In the genomic region with DNA sequence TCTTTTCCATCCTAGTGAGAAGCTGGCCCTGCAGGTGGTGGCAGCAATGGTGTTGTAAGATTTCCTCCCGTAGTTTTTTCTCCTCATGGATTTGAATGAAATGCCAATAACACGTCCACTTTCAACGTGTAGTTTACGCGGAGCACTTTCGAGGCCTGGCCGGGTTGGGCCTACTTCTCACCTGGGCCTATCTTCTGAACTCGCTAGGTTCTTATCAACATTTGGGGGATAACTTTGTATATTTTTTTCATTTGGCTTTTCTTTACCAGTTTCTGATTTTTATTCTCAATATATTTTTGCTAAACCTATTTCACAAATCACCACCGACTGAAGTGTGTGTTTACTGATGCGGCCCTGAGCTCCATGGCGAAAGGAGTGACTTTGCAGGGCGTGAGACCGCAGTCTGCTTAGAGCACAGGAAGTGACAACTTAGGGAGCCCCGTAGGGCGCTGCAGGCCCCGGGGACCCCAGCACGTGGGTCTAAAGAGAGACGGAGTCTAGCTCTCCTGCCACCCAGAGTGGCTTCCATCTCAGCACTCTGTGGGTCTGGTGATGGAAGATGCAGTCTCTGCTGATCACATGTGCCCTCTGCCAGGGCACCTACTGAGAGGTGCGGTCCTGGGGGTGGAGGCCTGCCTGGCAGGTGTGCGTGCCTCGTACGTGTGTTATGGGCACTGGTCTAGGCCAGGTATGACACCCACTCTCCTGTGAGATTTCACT, we compare ENCODE assay signal across 18 cellular contexts. TPM values are rescaled to one million over a fixed set of nuclear protein-coding genes. Genes with fewer than 3 reads are reported as not detected.
A peak's percentile ranks its signal among the peaks of the same experiment; 100 is the strongest.
DNase-seq lines count a peak whose midpoint lies in the region; ATAC-seq and TF ChIP-seq lines count a peak whose summit lies in the region.
"Had no signal": no experiment of that assay in that cellular context is flagged by ENCODE, and none has a peak within 500 bp of the region (broad histone marks: within the 10 kb centered on the region; RNA-seq: fewer than 3 reads in every experiment).

No MANE protein-coding gene starts in this region.

- no peaks in the 10 kb centered on the region for H3K27me3 Mint-ChIP-seq in CD4-positive, alpha-beta T cell
- H3K27me3 Mint-ChIP-seq in neural crest cell (ENCODE audit: low read depth), result peaks cover 10% of the 10 kb centered on the region

- H3K79me1 ChIP-seq in IMR-90 (ENCODE audit: low read depth in 1 of 2, low read length in 2 of 2), result peaks cover 4 to 20% of the 10 kb centered on the region in 2 experiments; a peak in 2 of 4 replicates

- no peak overlapping the region for H2AK9ac ChIP-seq in IMR-90 (replicated peaks; ENCODE audit: low read depth, low read length, poor library complexity)

- peak overlapping the region; percentile 35 for H3K27ac Mint-ChIP-seq in CD4-positive, alpha-beta T cell
- no peak overlapping the region for H3K27ac Mint-ChIP-seq in neural crest cell (ENCODE audit: unreplicated experiment)
- H3K27ac Mint-ChIP-seq: activated T-helper 2 cell treated with anti-CD3 and anti-CD28 coated beads, Interferon-gamma antibody, Interleukin-2, Interleukin-4, amounts not matched to agents 10 μg/mL and 5 μg/mL and 100 μg/mL, durations not matched to agents 14 hours and 24 hours and 36 hours had no signal

- no peaks in the 10 kb centered on the region for H3K9me3 ChIP-seq in CD4-positive, alpha-beta T cell (ENCODE audit: control insufficient read depth, low read length)
- H3K9me3 ChIP-seq in IMR-90 (ENCODE audit: control insufficient read depth, insufficient read depth, low read length) (no peaks in the 10 kb centered on the region), colonic mucosa (no peaks in the 10 kb centered on the region)
- H3K9me3 ChIP-seq: ovary, tibial nerve had no signal

- no peak overlapping the region for H3K18ac ChIP-seq in IMR-90 (ENCODE audit: low read depth, low read length)

- no peak for DNase-seq in CD4-positive, alpha-beta T cell
- no peak for DNase-seq in IMR-90
- peak; percentile 13 for DNase-seq in colonic mucosa
- DNase-seq in neural crest cell (ENCODE audit: low read depth, low spot score), result no peak
- no peak for DNase-seq in HT-29 (ENCODE audit: low spot score)
- DNase-seq in T-helper 1 cell, result no peak
- no peak for DNase-seq in GM19240 (ENCODE audit: insufficient read length, low spot score)
- DNase-seq: activated CD4-positive, alpha-beta T cell treated with anti-CD3 and anti-CD28 coated beads, Interleukin-2, amount 50 U/mL, for 1 hour; AML-193; DMS 273 treated with DMSO at 0.1 percent for 48 hours; midbrain; NCI-H187 treated with DMSO at 0.1 percent for 48 hours; NCI-H524; ovary; stimulated activated CD4-positive, alpha-beta T cell treated with anti-CD3 and anti-CD28 coated beads, Interleukin-4, amount 100 ng/mL, for 24 hours had no signal

- no peaks in the 10 kb centered on the region for H3K27me3 ChIP-seq in CD4-positive, alpha-beta T cell (ENCODE audit: control insufficient read depth, insufficient read depth, low read length)
- H3K27me3 ChIP-seq in IMR-90 (ENCODE audit: control insufficient read depth, insufficient read depth, low read length) (no peaks in the 10 kb centered on the region), colonic mucosa (no peaks in the 10 kb centered on the region)
- H3K27me3 ChIP-seq: ovary, tibial nerve had no signal

- dilution Hi-C loops in IMR-90 (cut with HindIII; ENCODE audit: low sequenced_read_pairs, unreplicated experiment), result no loop called here

- no peak overlapping the region for H3K4ac ChIP-seq in IMR-90 (ENCODE audit: low read depth, low read length)

- H3K23ac ChIP-seq in IMR-90 (ENCODE audit: low read depth, low read length), result no peak overlapping the region

- no peak overlapping the region for H3K4me3 Mint-ChIP-seq in CD4-positive, alpha-beta T cell
- H3K4me3 Mint-ChIP-seq in neural crest cell, result peak overlapping the region; percentile 53

- no peak overlapping the region for H3K4me2 ChIP-seq in IMR-90 (ENCODE audit: low read depth, low read length)

- no peak overlapping the region for H2BK20ac ChIP-seq in IMR-90 (ENCODE audit: low read depth, low read length)

- H3K56ac ChIP-seq in IMR-90 (ENCODE audit: extremely low read depth, insufficient read depth, low read length), result no peak overlapping the region

- H3K4me3 ChIP-seq in IMR-90 (ENCODE audit: insufficient read depth, low read depth, low read length), result no peak overlapping the region
- no peak overlapping the region for H3K4me3 ChIP-seq in colonic mucosa
- H3K4me3 ChIP-seq: ovary, tibial nerve had no signal

- H3K9ac ChIP-seq in IMR-90 (ENCODE audit: low read depth, low read length) (no peak overlapping the region), colonic mucosa (ENCODE audit: low read depth in 2 of 2, low read length in 2 of 2) (no peak overlapping the region)

- no peaks in the 10 kb centered on the region for H3K9me3 Mint-ChIP-seq in CD4-positive, alpha-beta T cell
- no peaks in the 10 kb centered on the region for H3K9me3 Mint-ChIP-seq in neural crest cell
- H3K9me3 Mint-ChIP-seq: activated T-helper 2 cell treated with anti-CD3 and anti-CD28 coated beads, Interferon-gamma antibody, Interleukin-2, Interleukin-4, amounts not matched to agents 10 μg/mL and 5 μg/mL and 100 μg/mL, durations not matched to agents 14 hours and 24 hours and 36 hours had no signal

- H4K8ac ChIP-seq in IMR-90 (ENCODE audit: low read depth in 2 of 2, low read length in 2 of 2), result no peak overlapping the region

- CTCF ChIA-PET in CD4-positive, alpha-beta T cell (lab: Charles Lee), result no interaction called here
- CTCF ChIA-PET in IMR-90 (lab: Yijun Ruan, JAX), result no interaction called here

- POLR2A ChIA-PET in CD4-positive, alpha-beta T cell (lab: Charles Lee), result no interaction called here
- POLR2A ChIA-PET in IMR-90 (lab: Charles Lee; ENCODE audit: unreplicated experiment), result no interaction called here

- in situ Hi-C loops in IMR-90 (cut with MboI; ENCODE audit: low sequenced_read_pairs), result no loop called here

- intact Hi-C loops in CD4-positive, alpha-beta T cell (cut with DNase I, micrococcal nuclease), result no loop called here
- intact Hi-C loops in IMR-90 (cut with micrococcal nuclease) (no loop called here), colonic mucosa (cut with DNase I) (no loop called here)

- no peaks in the 10 kb centered on the region; the same call in 1 of the 2 replicates for H3K9me1 ChIP-seq in IMR-90 (ENCODE audit: insufficient read depth, low read length)

- TSS peak; percentile 60 for BruUV-seq in IMR-90 (replicated peaks; lab: Mats Ljungman, UMichigan)

- H2BK5ac ChIP-seq in IMR-90 (ENCODE audit: low read depth, low read length, poor library complexity, severe bottlenecking), result no peak overlapping the region

- no peak overlapping the region for H2AFZ ChIP-seq in IMR-90 (replicated peaks; ENCODE audit: low read length, poor library complexity)

- peaks cover 78% of the 10 kb centered on the region for H3K36me3 Mint-ChIP-seq in CD4-positive, alpha-beta T cell (ENCODE audit: low read depth)
- peaks cover 22% of the 10 kb centered on the region for H3K36me3 Mint-ChIP-seq in neural crest cell (ENCODE audit: low read depth)

- H3K4me1 Mint-ChIP-seq in CD4-positive, alpha-beta T cell (ENCODE audit: low read depth), result no peaks in the 10 kb centered on the region
- H3K4me1 Mint-ChIP-seq in neural crest cell, result no peaks in the 10 kb centered on the region

- no peak for TF ChIP-seq RAD21 in IMR-90 (IDR thresholded peaks at IDR 0.05; ENCODE audit: low read length)

- no peak for TF ChIP-seq POLR2A in IMR-90 (IDR thresholded peaks at IDR 0.05; ENCODE audit: low read depth, low read length)

- no peak for TF ChIP-seq CTCF in CD4-positive, alpha-beta T cell (IDR thresholded peaks at IDR 0.05)
- TF ChIP-seq CTCF in IMR-90 (conservative IDR thresholded peaks at IDR 0.05; ENCODE audit: low read depth, low read length) (no peak), colonic mucosa (IDR thresholded peaks at IDR 0.05) (no peak), neural crest cell (conservative IDR thresholded peaks at IDR 0.05) (no peak)

- no peak overlapping the region for H4K91ac ChIP-seq in IMR-90 (ENCODE audit: insufficient read depth, low read depth, low read length)

- no peak overlapping the region for H3K14ac ChIP-seq in IMR-90 (replicated peaks; ENCODE audit: low read depth, low read length)

- H2BK120ac ChIP-seq in IMR-90 (ENCODE audit: low read depth, low read length), result no peak overlapping the region

- H2AK5ac ChIP-seq in IMR-90 (ENCODE audit: low read depth, low read length), result no peak overlapping the region

- WGBS in IMR-90 (ENCODE audit: extremely low coverage in 2 of 2, insufficient read length in 1 of 2), 2 experiments, result 94% methylated on average over 10 of the region's 22 CpGs; no CpG with 5 or more reads in 1 of the 2 experiments

- H4K20me1 ChIP-seq in IMR-90 (ENCODE audit: insufficient read depth, low read length), result peaks cover 5% of the 10 kb centered on the region

- ATAC-seq in CD4-positive, alpha-beta T cell (ENCODE audit: poor library complexity), result no peak
- ATAC-seq in IMR-90 (ENCODE audit: low read depth) (no peak), GM18858 (IDR thresholded peaks at IDR 0.05; ENCODE audit: unreplicated experiment) (no peak)

- no peak overlapping the region for H2BK15ac ChIP-seq in IMR-90 (ENCODE audit: low read depth, low read length)

- H3K4me1 ChIP-seq in IMR-90 (ENCODE audit: control insufficient read depth, insufficient read depth, low read length), result no peaks in the 10 kb centered on the region
- no peaks in the 10 kb centered on the region for H3K4me1 ChIP-seq in colonic mucosa

- H3K36me3 ChIP-seq in IMR-90 (ENCODE audit: control insufficient read depth, insufficient read depth, low read length) (peaks cover 75% of the 10 kb centered on the region), colonic mucosa (peaks cover 13% of the 10 kb centered on the region)
- H3K36me3 ChIP-seq: ovary had no signal

- peak overlapping the region; percentile 30 for H3K27ac ChIP-seq in CD4-positive, alpha-beta T cell (ENCODE audit: low read depth, low read length)
- no peak overlapping the region for H3K27ac ChIP-seq in IMR-90 (ENCODE audit: insufficient read depth, low read length)
- no peak overlapping the region for H3K27ac ChIP-seq in colonic mucosa
- H3K27ac ChIP-seq: ovary, tibial nerve had no signal

- no peak overlapping the region for H4K5ac ChIP-seq in IMR-90 (ENCODE audit: low read depth, low read length)

TF ChIP-seq in IMR-90, 13 proteins besides CTCF, POLR2A, EP300 and RAD21 (continues in another document):
- TF ChIP-seq SMC3 (IDR thresholded peaks at IDR 0.05; ENCODE audit: low read depth, low read length) (no peak), FOS (IDR thresholded peaks at IDR 0.05; ENCODE audit: low read depth, low read length) (no peak)

RNA-seq across cellular contexts. Expression of gene NELFA, which starts 29.1 kb away (rescaled TPM):
- total RNA-seq in CD4-positive, alpha-beta T cell, result 10 to 100 TPM; 39.9 to 40.1 TPM
- total RNA-seq in IMR-90 (2012; rRNA removed) (4.3 and 5.8 TPM in 2 replicates), colonic mucosa (10 to 100 TPM; 25.7 to 41.5 TPM), neural crest cell (54.3 and 55.2 TPM in 2 replicates)
- polyA plus RNA-seq in IMR-90 (2012; rRNA removed), result 21.9 and 23.4 TPM in 2 replicates
- polyA plus RNA-seq in IMR-90 (2012; cell fraction: cytosol; rRNA removed), result 15.8 and 24.7 TPM in 2 replicates
- 32.1 and 61.2 TPM in 2 replicates for polyA plus RNA-seq in IMR-90 (2012; cell fraction: nucleus; rRNA removed; ENCODE audit: low replicate concordance)
- total RNA-seq in HT-29 (2014; rRNA removed; shearing (Covaris generic)), result 49.1 and 49.4 TPM in 2 replicates
